ENCODE assay signal across 8 cellular contexts in the genomic region with DNA sequence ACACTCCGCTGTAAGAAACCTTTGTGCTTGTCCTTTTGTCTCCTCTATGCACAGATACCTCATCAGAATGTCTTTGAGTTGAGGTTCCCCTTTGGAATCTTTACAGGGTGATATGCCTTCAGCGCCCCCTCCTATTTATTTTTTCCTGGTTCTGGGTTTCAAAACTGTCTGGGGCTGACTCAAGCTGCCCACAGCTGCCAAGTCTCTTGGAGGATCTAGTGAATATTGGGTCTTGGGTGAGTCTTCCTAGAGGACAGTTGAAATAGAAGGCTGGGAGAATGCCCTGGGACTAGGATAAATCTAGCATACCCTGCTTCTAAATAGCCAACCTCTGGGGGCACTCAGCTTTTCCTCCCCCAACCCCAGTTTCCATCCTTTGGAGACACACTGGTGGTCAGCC. TPM values are rescaled to one million over a fixed set of nuclear protein-coding genes. Genes with fewer than 3 reads are reported as not detected.
A peak's percentile ranks its signal among the peaks of the same experiment; 100 is the strongest.
DNase-seq lines count a peak whose midpoint lies in the region; ATAC-seq, FAIRE-seq and TF ChIP-seq lines count a peak whose summit lies in the region.

No MANE protein-coding gene starts in this region.

- H3K9ac ChIP-seq in HepG2 (ENCODE audit: insufficient read depth, low read depth, low read length) = peak overlapping the region; percentile 96

- no peak for TF ChIP-seq POLR2A in HepG2 (IDR thresholded peaks at IDR 0.05; ENCODE audit: insufficient read depth in 1 of 2, low read depth in 2 of 2, low read length in 2 of 2)

- peak overlapping the region; percentile 72 to 92 (median 90) for H3K4me3 ChIP-seq in HepG2 (replicated peaks in 1 of 3; ENCODE audit: insufficient read depth in 1 of 3, low read depth in 2 of 3, low read length in 3 of 3)
- H3K4me3 ChIP-seq in upper lobe of right lung = peak overlapping the region; percentile 97

- peaks cover 0 to under 1% of the 10 kb centered on the region in 2 experiments; a peak in 1 of 5 replicates for H3K36me3 ChIP-seq in HepG2 (replicated peaks in 1 of 2; ENCODE audit: control insufficient read depth in 1 of 2, insufficient read depth in 2 of 2, low read length in 2 of 2)
- H3K36me3 ChIP-seq in upper lobe of right lung = peaks cover 10% of the 10 kb centered on the region

- peaks cover 60% of the 10 kb centered on the region for H3K4me1 ChIP-seq in HepG2 (ENCODE audit: insufficient read depth, low read length)
- H3K4me1 ChIP-seq in upper lobe of right lung = peaks cover 35% of the 10 kb centered on the region

- no peaks in the 10 kb centered on the region for H3K27me3 Mint-ChIP-seq in stimulated activated naive CD8-positive, alpha-beta T cell treated with anti-CD3 and anti-CD28 coated beads, Interleukin-15, Interleukin-2, amounts not matched to agents 100 ng/mL and 50 ng/mL, for 24 hours

- H3K9me3 ChIP-seq in HepG2 (ENCODE audit: low read length) (no peaks in the 10 kb centered on the region), upper lobe of right lung (no peaks in the 10 kb centered on the region)

- WGBS in HepG2 (ENCODE audit: low lambda C conversion rate) = 3% methylated on average over 2 of the region's 2 CpGs

- H3K4me2 ChIP-seq in HepG2 (ENCODE audit: low read depth, low read length) = peak overlapping the region; percentile 82

- peaks cover 18% of the 10 kb centered on the region for H3K36me3 Mint-ChIP-seq in stimulated activated naive CD8-positive, alpha-beta T cell treated with anti-CD3 and anti-CD28 coated beads, Interleukin-15, Interleukin-2, amounts not matched to agents 100 ng/mL and 50 ng/mL, for 24 hours (ENCODE audit: low read depth)

- H3K4me1 Mint-ChIP-seq in stimulated activated naive CD8-positive, alpha-beta T cell treated with anti-CD3 and anti-CD28 coated beads, Interleukin-15, Interleukin-2, amounts not matched to agents 100 ng/mL and 50 ng/mL, for 24 hours (ENCODE audit: low read depth) = peaks cover 47% of the 10 kb centered on the region

- TSS peak; percentile 54 for BruUV-seq in HepG2 (replicated peaks; lab: Mats Ljungman, UMichigan)

- H3K4me3 Mint-ChIP-seq in stimulated activated naive CD8-positive, alpha-beta T cell treated with anti-CD3 and anti-CD28 coated beads, Interleukin-15, Interleukin-2, amounts not matched to agents 100 ng/mL and 50 ng/mL, for 24 hours = peak overlapping the region; percentile 99

- intact Hi-C loops in HepG2 (cut with micrococcal nuclease; ENCODE audit: unreplicated experiment) (no loop called here), upper lobe of right lung (cut with DNase I) (no loop called here)

- in situ Hi-C loops in HepG2 (cut with HindIII; ENCODE audit: extremely low pct_ligation_motif_present, low pct_unique_long_range_greater_than_20kb) = no loop called here

- no peaks in the 10 kb centered on the region for H3K9me3 Mint-ChIP-seq in stimulated activated naive CD8-positive, alpha-beta T cell treated with anti-CD3 and anti-CD28 coated beads, Interleukin-15, Interleukin-2, amounts not matched to agents 100 ng/mL and 50 ng/mL, for 24 hours

- H3K79me2 ChIP-seq in HepG2 (ENCODE audit: insufficient read depth, low read length) = peaks cover 43% of the 10 kb centered on the region

- H3K27me3 ChIP-seq in HepG2 (ENCODE audit: control insufficient read depth in 1 of 2, insufficient read depth in 2 of 2, low read length in 2 of 2) = no peaks in the 10 kb centered on the region; a peak in 1 of 5 replicates
- no peaks in the 10 kb centered on the region for H3K27me3 ChIP-seq in upper lobe of right lung

- H3K27ac ChIP-seq in HepG2 (ENCODE audit: extremely low read length, insufficient read depth, low read length) (peak overlapping the region; percentile 94), upper lobe of right lung (peak overlapping the region; percentile 98)

- TF ChIP-seq EP300 in HepG2 (IDR thresholded peaks at IDR 0.05; ENCODE audit: low read depth in 2 of 2, low read length in 2 of 2) (no peak), HepG2 (CRISPR knock-in tag; IDR thresholded peaks at IDR 0.05; ENCODE audit: borderline replicate concordance) (no peak)

- FAIRE-seq in HepG2 (lab: Jason Lieb, UNC) = no peak

- no peak for DNase-seq in stimulated activated naive CD8-positive, alpha-beta T cell treated with anti-CD3 and anti-CD28 coated beads, Interleukin-15, Interleukin-2, amounts not matched to agents 100 U/mL and 50 U/mL, for 24 hours
- DNase-seq in amniotic epithelial cell (ENCODE audit: low read depth) = peak; percentile 39
- DNase-seq in HepG2 (ENCODE audit: low spot score) = no peak
- no peak for DNase-seq in upper lobe of right lung
- DNase-seq in NCI-H2227 treated with DMSO at 0.1 percent for 48 hours (lab: John Stamatoyannopoulos, UW) = no peak
- DNase-seq in nucleus accumbens (lab: John Stamatoyannopoulos, UW) = no peak

- TF ChIP-seq CTCF in HepG2 (CRISPR knock-in tag; IDR thresholded peaks at IDR 0.05) (no peak), upper lobe of right lung (IDR thresholded peaks at IDR 0.05) (no peak)

- POLR2A ChIA-PET in HepG2 (lab: Yijun Ruan, JAX) = interaction anchor here (1.5 to 1.8 kb wide), 3 partner anchors 169 to 277 kb away, joined by 3 to 16 read pairs (median 10); a partner anchor contains a TSS

- no peaks in the 10 kb centered on the region for H4K20me1 ChIP-seq in HepG2 (ENCODE audit: insufficient read depth, low read length)

- no peak overlapping the region for H2AFZ ChIP-seq in HepG2 (ENCODE audit: low read length)

- no peak for ATAC-seq in stimulated activated naive CD8-positive, alpha-beta T cell treated with anti-CD3 and anti-CD28 coated beads, Interleukin-15, Interleukin-2, amounts not matched to agents 100 U/mL and 50 U/mL, for 24 hours
- ATAC-seq in HepG2 (no peak), upper lobe of right lung (no peak), GM21447 (IDR thresholded peaks at IDR 0.05; ENCODE audit: unreplicated experiment) (no peak)

- CTCF ChIA-PET in HepG2 (lab: Yijun Ruan, JAX; ENCODE audit: low intra/inter-chr PET ratio, low total read pairs) = no interaction called here

- H3K27ac Mint-ChIP-seq in stimulated activated naive CD8-positive, alpha-beta T cell treated with anti-CD3 and anti-CD28 coated beads, Interleukin-15, Interleukin-2, amounts not matched to agents 100 ng/mL and 50 ng/mL, for 24 hours = peak overlapping the region; percentile 99

- no peak for TF ChIP-seq RAD21 in HepG2 (CRISPR knock-in tag; IDR thresholded peaks at IDR 0.05)

RNA-seq across cellular contexts. Expression of a gene that starts 0.9 kb away (rescaled TPM):
- 10.2 and 16.6 TPM in 2 replicates for total RNA-seq in HepG2 (2016; rRNA removed; fragmentation: Illumina TruSeq; extraction: Trizol)
- total RNA-seq in HepG2 (2016; cell fraction: cytosol; rRNA removed; fragmentation: Illumina TruSeq; extraction: Trizol; ENCODE audit: low read depth) = 0.91 and 1.9 TPM in 2 replicates
- 9.2 and 18.5 TPM in 2 replicates for total RNA-seq in HepG2 (2016; cell fraction: insoluble cytoplasmic fraction; rRNA removed; fragmentation: Illumina TruSeq; extraction: Trizol)
- total RNA-seq in HepG2 (2016; cell fraction: membrane; rRNA removed; fragmentation: Illumina TruSeq; extraction: Trizol) = 4.5 and 5.0 TPM in 2 replicates
- total RNA-seq in HepG2 (2016; cell fraction: nucleus; rRNA removed; fragmentation: Illumina TruSeq; extraction: Trizol) = 8.1 and 11.9 TPM in 2 replicates
- 1.8 and 2.5 TPM in 2 replicates for polyA plus RNA-seq in HepG2 (2011; rRNA removed)
- 0.97 and 1.4 TPM in 2 replicates for polyA plus RNA-seq in HepG2 (2011; cell fraction: cytosol; rRNA removed)
- polyA plus RNA-seq in HepG2 (2011; cell fraction: nucleus; rRNA removed) = 1.2 and 1.5 TPM in 2 replicates
- polyA plus RNA-seq in HepG2 (2012) = 2.4 and 4.4 TPM in 2 replicates
- polyA plus RNA-seq in HepG2 (2016; cell fraction: cytosol; fragmentation: Illumina TruSeq; extraction: Trizol; ENCODE audit: low read depth) = 0.11 and 0.18 TPM in 2 replicates
- 6.4 and 8.7 TPM in 2 replicates for polyA plus RNA-seq in HepG2 (2016; cell fraction: insoluble cytoplasmic fraction; fragmentation: Illumina TruSeq; extraction: Trizol; ENCODE audit: low read depth)
- polyA plus RNA-seq in HepG2 (2016; cell fraction: membrane; fragmentation: Illumina TruSeq; extraction: Trizol; ENCODE audit: low read depth) = 0.77 and 0.81 TPM in 2 replicates
- polyA plus RNA-seq in HepG2 (2016; cell fraction: nucleus; fragmentation: Illumina TruSeq; extraction: Trizol; ENCODE audit: insufficient read depth, low read depth) = 7.5 and 9.6 TPM in 2 replicates
- 1.7 and 2.6 TPM in 2 replicates for polyA minus RNA-seq in HepG2 (2011; rRNA and poly(A)+ RNA removed; ENCODE audit: low replicate concordance)
- 4.0 and 4.6 TPM in 2 replicates for polyA minus RNA-seq in HepG2 (2011; cell fraction: cytosol; rRNA and poly(A)+ RNA removed)
- polyA minus RNA-seq in HepG2 (2011; cell fraction: nucleus; rRNA and poly(A)+ RNA removed) = 12.9 and 13.3 TPM in 2 replicates
- 14.4 TPM for total RNA-seq in upper lobe of right lung

RNA-seq across cellular contexts. Expression of a gene that starts 7.3 kb away (rescaled TPM):
- total RNA-seq in HepG2 (2016; rRNA removed; fragmentation: Illumina TruSeq; extraction: Trizol) (12.2 and 17.7 TPM in 2 replicates), upper lobe of right lung (8.5 TPM)
- 4.0 and 5.6 TPM in 2 replicates for total RNA-seq in HepG2 (2016; cell fraction: cytosol; rRNA removed; fragmentation: Illumina TruSeq; extraction: Trizol; ENCODE audit: low read depth)
- total RNA-seq in HepG2 (2016; cell fraction: insoluble cytoplasmic fraction; rRNA removed; fragmentation: Illumina TruSeq; extraction: Trizol) = 12.8 and 16.1 TPM in 2 replicates
- total RNA-seq in HepG2 (2016; cell fraction: membrane; rRNA removed; fragmentation: Illumina TruSeq; extraction: Trizol) = 8.5 and 10.2 TPM in 2 replicates
- 11.3 and 11.7 TPM in 2 replicates for total RNA-seq in HepG2 (2016; cell fraction: nucleus; rRNA removed; fragmentation: Illumina TruSeq; extraction: Trizol)
- 1.7 and 1.8 TPM in 2 replicates for polyA plus RNA-seq in HepG2 (2011; rRNA removed)
- polyA plus RNA-seq in HepG2 (2011; cell fraction: cytosol; rRNA removed) = 0.75 and 1.1 TPM in 2 replicates
- 0.80 and 1.6 TPM in 2 replicates for polyA plus RNA-seq in HepG2 (2011; cell fraction: nucleus; rRNA removed)
- 0.97 and 2.8 TPM in 2 replicates for polyA plus RNA-seq in HepG2 (2012)
- 0.83 and 0.84 TPM in 2 replicates for polyA plus RNA-seq in HepG2 (2016; cell fraction: cytosol; fragmentation: Illumina TruSeq; extraction: Trizol; ENCODE audit: low read depth)
- polyA plus RNA-seq in HepG2 (2016; cell fraction: insoluble cytoplasmic fraction; fragmentation: Illumina TruSeq; extraction: Trizol; ENCODE audit: low read depth) = 4.9 and 5.1 TPM in 2 replicates
- 0.44 and 2.1 TPM in 2 replicates for polyA plus RNA-seq in HepG2 (2016; cell fraction: membrane; fragmentation: Illumina TruSeq; extraction: Trizol; ENCODE audit: low read depth)
- 6.4 and 8.2 TPM in 2 replicates for polyA plus RNA-seq in HepG2 (2016; cell fraction: nucleus; fragmentation: Illumina TruSeq; extraction: Trizol; ENCODE audit: insufficient read depth, low read depth)
- polyA minus RNA-seq in HepG2 (2011; rRNA and poly(A)+ RNA removed; ENCODE audit: low replicate concordance) = 2.5 TPM in 1 of 2 replicates, not detected in the other
- polyA minus RNA-seq in HepG2 (2011; cell fraction: cytosol; rRNA and poly(A)+ RNA removed) = 4.0 and 5.1 TPM in 2 replicates
- polyA minus RNA-seq in HepG2 (2011; cell fraction: nucleus; rRNA and poly(A)+ RNA removed) = 6.4 and 11.6 TPM in 2 replicates

RNA-seq across cellular contexts. Expression of a gene that starts 23.7 kb away (rescaled TPM):
- total RNA-seq in HepG2 (2016; rRNA removed; fragmentation: Illumina TruSeq; extraction: Trizol) (8.0 and 9.7 TPM in 2 replicates), upper lobe of right lung (3.3 TPM)
- total RNA-seq in HepG2 (2016; cell fraction: cytosol; rRNA removed; fragmentation: Illumina TruSeq; extraction: Trizol; ENCODE audit: low read depth) = 2.7 and 3.1 TPM in 2 replicates
- total RNA-seq in HepG2 (2016; cell fraction: insoluble cytoplasmic fraction; rRNA removed; fragmentation: Illumina TruSeq; extraction: Trizol) = 5.1 and 6.9 TPM in 2 replicates
- total RNA-seq in HepG2 (2016; cell fraction: membrane; rRNA removed; fragmentation: Illumina TruSeq; extraction: Trizol) = 3.9 and 4.1 TPM in 2 replicates
- 8.4 and 11.2 TPM in 2 replicates for total RNA-seq in HepG2 (2016; cell fraction: nucleus; rRNA removed; fragmentation: Illumina TruSeq; extraction: Trizol)
- 1.6 and 2.1 TPM in 2 replicates for polyA plus RNA-seq in HepG2 (2011; rRNA removed)
- 0.81 and 1.1 TPM in 2 replicates for polyA plus RNA-seq in HepG2 (2011; cell fraction: cytosol; rRNA removed)
- 1.2 and 2.1 TPM in 2 replicates for polyA plus RNA-seq in HepG2 (2011; cell fraction: nucleus; rRNA removed)
- 0.87 and 2.7 TPM in 2 replicates for polyA plus RNA-seq in HepG2 (2012)
- 1.1 and 1.2 TPM in 2 replicates for polyA plus RNA-seq in HepG2 (2016; cell fraction: cytosol; fragmentation: Illumina TruSeq; extraction: Trizol; ENCODE audit: low read depth)
- 3.1 and 3.2 TPM in 2 replicates for polyA plus RNA-seq in HepG2 (2016; cell fraction: insoluble cytoplasmic fraction; fragmentation: Illumina TruSeq; extraction: Trizol; ENCODE audit: low read depth)
- polyA plus RNA-seq in HepG2 (2016; cell fraction: membrane; fragmentation: Illumina TruSeq; extraction: Trizol; ENCODE audit: low read depth) = 0.98 and 1.8 TPM in 2 replicates
- 1.9 and 6.8 TPM in 2 replicates for polyA plus RNA-seq in HepG2 (2016; cell fraction: nucleus; fragmentation: Illumina TruSeq; extraction: Trizol; ENCODE audit: insufficient read depth, low read depth)
- 0.44 and 2.9 TPM in 2 replicates for polyA minus RNA-seq in HepG2 (2011; rRNA and poly(A)+ RNA removed; ENCODE audit: low replicate concordance)
- 3.0 and 3.2 TPM in 2 replicates for polyA minus RNA-seq in HepG2 (2011; cell fraction: cytosol; rRNA and poly(A)+ RNA removed)
- polyA minus RNA-seq in HepG2 (2011; cell fraction: nucleus; rRNA and poly(A)+ RNA removed) = 5.0 and 6.2 TPM in 2 replicates
